In the genomic region with DNA sequence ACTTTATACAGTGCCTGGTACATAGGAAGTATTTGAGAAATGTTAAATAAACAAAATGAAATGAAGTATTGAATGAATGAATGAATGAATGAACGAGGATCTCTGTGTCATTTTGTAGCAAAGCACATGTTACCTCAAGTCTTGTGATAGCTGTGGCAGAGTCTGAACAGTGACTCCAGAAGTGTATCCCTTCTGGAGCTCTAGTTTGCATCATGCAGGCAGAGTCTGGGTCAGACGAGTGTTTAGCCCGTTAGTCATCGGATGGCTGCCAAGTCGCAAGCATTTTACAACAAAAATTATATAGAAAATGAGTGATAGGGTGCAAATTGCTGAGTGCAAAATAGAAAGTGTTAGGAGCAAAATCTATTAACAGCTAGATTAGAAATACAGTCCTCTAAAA, we compare ENCODE assay signal across 13 cellular contexts.
DNase-seq lines count a peak whose midpoint lies in the region; ATAC-seq and TF ChIP-seq lines count a peak whose summit lies in the region.
"Had no signal": no experiment of that assay in that cellular context is flagged by ENCODE, and none has a peak within 500 bp of the region (broad histone marks: within the 10 kb centered on the region; RNA-seq: fewer than 3 reads in every experiment).

No MANE protein-coding gene starts in this region.

- DNase-seq in GM03348 (ENCODE audit: low spot score) (peak; percentile 82), SJSA1 (ENCODE audit: low read depth in 1 of 2, low spot score in 2 of 2) (peak; percentile 70 to 74), fibroblast of peridontal ligament (ENCODE audit: extremely low read depth) (peak; percentile 94), gastrocnemius medialis (peak in 1 of 2 donors; percentile 12), glutamatergic neuron (no peak), nucleus accumbens (lab: John Stamatoyannopoulos, UW) (no peak), OCI-LY7 (ENCODE audit: low spot score) (no peak), DMS153 treated with DMSO at 0.1 percent for 48 hours (lab: John Stamatoyannopoulos, UW; ENCODE audit: unreplicated experiment) (no peak)
- DNase-seq: activated effector memory CD4-positive, alpha-beta T cell treated with Interleukin-2 at 50 U/mL for 16 hours; DMS53; effector CD4-positive, alpha-beta T cell; left ventricle myocardium superior; small intestine had no signal

- POLR2A ChIA-PET in OCI-LY7 (lab: Charles Lee) = no interaction called here

- H3K36me3 ChIP-seq in SJSA1 (peaks cover 4% of the 10 kb centered on the region), gastrocnemius medialis (peaks cover 0 to 22% of the 10 kb centered on the region in 2 donors), OCI-LY7 (ENCODE audit: insufficient read depth, low read length) (no peaks in the 10 kb centered on the region)

- no peaks in the 10 kb centered on the region for H3K27me3 ChIP-seq in SJSA1 (replicated peaks)
- H3K27me3 ChIP-seq in gastrocnemius medialis = no peaks in the 10 kb centered on the region

- in situ Hi-C loops in gastrocnemius medialis (cut with MboI; ENCODE audit: low sequenced_read_pairs in 4 of 4) = no loop called here

- H3K79me2 ChIP-seq in OCI-LY7 (ENCODE audit: insufficient read depth, low read depth, low read length) = no peaks in the 10 kb centered on the region

- H3K9me3 ChIP-seq in SJSA1 (replicated peaks) (no peaks in the 10 kb centered on the region), gastrocnemius medialis (no peaks in the 10 kb centered on the region), OCI-LY7 (ENCODE audit: low read length) (no peaks in the 10 kb centered on the region)

- no TSS peak for BruUV-seq in OCI-LY7 (replicated peaks; lab: Mats Ljungman, UMichigan)

- H3K9me3 Mint-ChIP-seq in glutamatergic neuron (ENCODE audit: unreplicated experiment) = peaks cover 2% of the 10 kb centered on the region

- no peaks in the 10 kb centered on the region for H3K4me1 Mint-ChIP-seq in glutamatergic neuron (ENCODE audit: low read depth, unreplicated experiment)

- no peak overlapping the region for H3K4me2 ChIP-seq in OCI-LY7 (ENCODE audit: low read length)

- H3K4me1 ChIP-seq in SJSA1 (replicated peaks) (peaks cover 41% of the 10 kb centered on the region), gastrocnemius medialis (peaks cover 14 to 28% of the 10 kb centered on the region in 2 donors), OCI-LY7 (ENCODE audit: insufficient read depth, low read length, poor library complexity, severe bottlenecking) (no peaks in the 10 kb centered on the region)

- H3K27ac Mint-ChIP-seq in glutamatergic neuron (ENCODE audit: unreplicated experiment) = no peak overlapping the region

- intact Hi-C loops in gastrocnemius medialis (cut with DNase I; ENCODE audit: low total_unique reads) (no loop called here), OCI-LY7 (cut with micrococcal nuclease; ENCODE audit: unreplicated experiment) (no loop called here)

- no peaks in the 10 kb centered on the region for H4K20me1 ChIP-seq in OCI-LY7 (ENCODE audit: insufficient read depth, low read length)

- no peaks in the 10 kb centered on the region for H3K27me3 Mint-ChIP-seq in glutamatergic neuron (ENCODE audit: unreplicated experiment)

- no peak overlapping the region for H2AFZ ChIP-seq in OCI-LY7 (ENCODE audit: low read length)

- H3K9me2 ChIP-seq in OCI-LY7 (ENCODE audit: insufficient read depth, low read length) = no peaks in the 10 kb centered on the region

- CTCF ChIA-PET in OCI-LY7 (lab: Charles Lee; ENCODE audit: unreplicated experiment) = no interaction called here

- no peak overlapping the region for H3K4me3 Mint-ChIP-seq in glutamatergic neuron (ENCODE audit: unreplicated experiment)

- no peak for TF ChIP-seq POLR2A in gastrocnemius medialis (IDR thresholded peaks at IDR 0.05)

- H3K27ac ChIP-seq in SJSA1 (peak overlapping the region; percentile 68), gastrocnemius medialis (no peak overlapping the region), OCI-LY7 (ENCODE audit: low read depth, low read length, poor library complexity, severe bottlenecking) (no peak overlapping the region)

- H3K36me3 Mint-ChIP-seq in glutamatergic neuron (ENCODE audit: unreplicated experiment) = peaks cover 10% of the 10 kb centered on the region

- H3K4me3 ChIP-seq in SJSA1 (no peak overlapping the region), gastrocnemius medialis (no peak overlapping the region), OCI-LY7 (ENCODE audit: low read depth, low read length, poor library complexity, severe bottlenecking) (no peak overlapping the region)

- peak; percentile 30 to 71 for ATAC-seq in gastrocnemius medialis
- ATAC-seq: left ventricle myocardium superior had no signal

- TF ChIP-seq CTCF in gastrocnemius medialis (IDR thresholded peaks at IDR 0.05 in 4 of 5, conservative IDR thresholded peaks at IDR 0.05 in 1 of 5) (no peak), glutamatergic neuron (IDR thresholded peaks at IDR 0.05; ENCODE audit: partially characterized antibody, unreplicated experiment) (no peak), OCI-LY7 (conservative IDR thresholded peaks at IDR 0.05; ENCODE audit: low read length) (no peak)

Comparison
In these comparisons a context has a peak if more than half of its experiments do, and no peak if none do; other contexts are left out.
1. DNase-seq: peak in GM03348 (single experiment), SJSA1 (2 of 2) and fibroblast of peridontal ligament (single experiment); none in glutamatergic neuron (single experiment), nucleus accumbens (0 of 56), OCI-LY7 (single experiment) and DMS153 treated with DMSO at 0.1 percent for 48 hours (single experiment).